In genomic region chr6:18155864-18156396, GRCh38 we compare ENCODE assay signal across 8 cellular contexts.
DNase-seq lines count a peak whose midpoint lies in the region; ATAC-seq and TF ChIP-seq lines count a peak whose summit lies in the region.

No MANE protein-coding gene starts in this region.

- no peaks in the 10 kb centered on the region for H3K79me2 ChIP-seq in OCI-LY1 (ENCODE audit: insufficient read depth, low read length)

- H3K36me3 ChIP-seq in OCI-LY1 (ENCODE audit: insufficient read depth, low read length) (peaks cover 12% of the 10 kb centered on the region), neutrophil (peaks cover 19% of the 10 kb centered on the region), tibial artery (peaks cover 7 to 13% (median 8%) of the 10 kb centered on the region in 3 donors)

- H3K9ac ChIP-seq in OCI-LY1 (ENCODE audit: low read length) = peak overlapping the region; percentile 94

- H3K4me3 ChIP-seq in OCI-LY1 (ENCODE audit: low read depth, low read length, poor library complexity, severe bottlenecking) (peak overlapping the region; percentile 92), neutrophil (ENCODE audit: low read depth in 1 of 2, low read length in 1 of 2) (peak overlapping the region; percentile 88 to 98), tibial artery (peak overlapping the region; percentile 90 to 99)

- H4K20me1 ChIP-seq in OCI-LY1 (ENCODE audit: insufficient read depth, low read length) = no peaks in the 10 kb centered on the region

- H3K4me2 ChIP-seq in OCI-LY1 (ENCODE audit: low read length) = peak overlapping the region; percentile 82

- intact Hi-C loops in tibial artery (cut with DNase I; ENCODE audit: low total_unique reads) = loop anchor here (10.0 kb wide), 2 partner anchors 109 to 451 kb away; partner anchors contain the start of genes DEK and NUP153

- no peaks in the 10 kb centered on the region for H3K27me3 ChIP-seq in OCI-LY1 (ENCODE audit: insufficient read depth, low read length)
- no peaks in the 10 kb centered on the region for H3K27me3 ChIP-seq in neutrophil
- H3K27me3 ChIP-seq in tibial artery = no peaks in the 10 kb centered on the region

- H3K4me1 ChIP-seq in OCI-LY1 (ENCODE audit: insufficient read depth, low read length, severe bottlenecking) = peaks cover 25% of the 10 kb centered on the region
- H3K4me1 ChIP-seq in neutrophil (ENCODE audit: control insufficient read depth in 1 of 2, insufficient read depth in 1 of 2, low read depth in 1 of 2, low read length in 1 of 2) = peaks cover 60 to 66% of the 10 kb centered on the region in 2 experiments
- peaks cover 0 to 18% (median 6%) of the 10 kb centered on the region in 4 donors for H3K4me1 ChIP-seq in tibial artery

- no peaks in the 10 kb centered on the region for H3K9me3 ChIP-seq in OCI-LY1 (ENCODE audit: low read length)
- H3K9me3 ChIP-seq in neutrophil = no peaks in the 10 kb centered on the region
- no peaks in the 10 kb centered on the region for H3K9me3 ChIP-seq in tibial artery

- DNase-seq in DMS79 treated with DMSO at 0.1 percent for 48 hours (lab: John Stamatoyannopoulos, UW) = peak; percentile 69
- DNase-seq in HuH-7.5 (ENCODE audit: low spot score) = peak; percentile 58
- DNase-seq in activated T-helper 9 cell treated with anti-CD3 and anti-CD28 coated beads, Interleukin-2, amount 50 U/mL, for 16 hours (ENCODE audit: low read depth) = peak; percentile 40
- DNase-seq in germinal center (ENCODE audit: low spot score) = peak; percentile 80
- DNase-seq in tibial artery = peak; percentile 41 to 74

- ATAC-seq in GM21576 (IDR thresholded peaks at IDR 0.05; ENCODE audit: unreplicated experiment) = peak; percentile 35

- H3K27ac ChIP-seq in OCI-LY1 (ENCODE audit: low read depth, low read length, poor library complexity, severe bottlenecking) (peak overlapping the region; percentile 58), neutrophil (peak overlapping the region; percentile 99), tibial artery (peak overlapping the region; percentile 70 to 79)

- H3F3A ChIP-seq in OCI-LY1 (ENCODE audit: insufficient read depth, low read length) = no peaks in the 10 kb centered on the region

- H3K9me2 ChIP-seq in OCI-LY1 (ENCODE audit: low read depth, low read length) = no peaks in the 10 kb centered on the region

- H2AFZ ChIP-seq in OCI-LY1 (ENCODE audit: low read length) = no peak overlapping the region

- TF ChIP-seq CTCF in OCI-LY1 (IDR thresholded peaks at IDR 0.05; ENCODE audit: low read length) = no peak
- TF ChIP-seq CTCF in neutrophil (IDR thresholded peaks at IDR 0.05) = peak; percentile 44
- TF ChIP-seq CTCF in tibial artery (IDR thresholded peaks at IDR 0.05) = no peak

Comparison
In these comparisons a context has a peak if more than half of its experiments do, and no peak if none do; other contexts are left out.
1. Peak in every context shown above with its lines: DNase-seq, ATAC-seq, H3K4me3 ChIP-seq and H3K27ac ChIP-seq.